ENCODE assay signal across 12 cellular contexts in genomic region chr4:24067781-24068193, GRCh38.
DNase-seq lines count a peak whose midpoint lies in the region; ATAC-seq, FAIRE-seq and TF ChIP-seq lines count a peak whose summit lies in the region.
"Had no signal": no experiment of that assay in that cellular context is flagged by ENCODE, and none has a peak within 500 bp of the region (broad histone marks: within the 10 kb centered on the region; RNA-seq: fewer than 3 reads in every experiment).

No MANE protein-coding gene starts in this region.

- H3K27me3 ChIP-seq in BJ (ENCODE audit: control insufficient read depth, insufficient read depth, low read length) (no peaks in the 10 kb centered on the region), left lung (no peaks in the 10 kb centered on the region), lower lobe of right lung (ENCODE audit: low read depth) (no peaks in the 10 kb centered on the region)

- H3K36me3 ChIP-seq in BJ (ENCODE audit: control insufficient read depth, insufficient read depth, low read length) (no peaks in the 10 kb centered on the region), left lung (no peaks in the 10 kb centered on the region), lower lobe of right lung (no peaks in the 10 kb centered on the region)

- POLR2A ChIA-PET in BJ (lab: Charles Lee) = no interaction called here

- intact Hi-C loops in left lung (cut with DNase I) (no loop called here), lower lobe of right lung (cut with DNase I) (no loop called here)

- no peak overlapping the region for H3K27ac ChIP-seq in left lung
- H3K27ac ChIP-seq in lower lobe of right lung = no peak overlapping the region

- CTCF ChIA-PET in BJ (lab: Yijun Ruan, JAX) = interaction anchor here (1.4 to 1.5 kb wide), 2 partner anchors 15 to 139 kb away, joined by 3 to 5 read pairs; no protein-coding TSS in a partner anchor

- FAIRE-seq in D721Med (lab: Jason Lieb, UNC) = no peak

- peak; percentile 20 for DNase-seq in BJ (ENCODE audit: low read depth)
- DNase-seq in NCI-H2196 treated with DMSO at 0.1 percent for 48 hours (lab: John Stamatoyannopoulos, UW; ENCODE audit: unreplicated experiment) = peak; percentile 57
- DNase-seq in cerebellar nuclear complex (lab: John Stamatoyannopoulos, UW) = peak; percentile 24 to 41
- no peak for DNase-seq in left lung
- no peak for DNase-seq in lower lobe of right lung
- no peak for DNase-seq in D721Med (ENCODE audit: insufficient read length, low spot score)
- no peak for DNase-seq in activated CD4-positive, alpha-beta T cell treated with anti-CD3 and anti-CD28 coated beads for 1 hour
- DNase-seq: activated T-cell treated with anti-CD3 and anti-CD28 coated beads, Interleukin-2, amount 50 U/mL, for 24 hours; naive B cell; NCI-H1417 treated with DMSO at 0.1 percent for 48 hours; T-cell had no signal

- H3K4me1 ChIP-seq in left lung (no peaks in the 10 kb centered on the region), lower lobe of right lung (no peaks in the 10 kb centered on the region)

- ATAC-seq in left lung (peak; percentile 50), lower lobe of right lung (no peak), HG03108 (IDR thresholded peaks at IDR 0.05; ENCODE audit: unreplicated experiment) (no peak)
- ATAC-seq: T-cell had no signal

- no peak overlapping the region for H3K4me3 ChIP-seq in BJ (ENCODE audit: low read depth, low read length)
- H3K4me3 ChIP-seq in left lung = no peak overlapping the region
- H3K4me3 ChIP-seq in lower lobe of right lung = no peak overlapping the region

- TF ChIP-seq CTCF in BJ (IDR thresholded peaks at IDR 0.05; ENCODE audit: insufficient read depth, low read depth, low read length) (no peak), left lung (IDR thresholded peaks at IDR 0.05) (no peak), lower lobe of right lung (IDR thresholded peaks at IDR 0.05) (no peak), D721Med (IDR thresholded peaks at IDR 0.05; ENCODE audit: insufficient read depth, missing control alignments) (no peak)

- H3K9me3 ChIP-seq in left lung (no peaks in the 10 kb centered on the region), lower lobe of right lung (no peaks in the 10 kb centered on the region)

Comparison
In these comparisons a context has a peak if more than half of its experiments do, and no peak if none do; other contexts are left out.
1. DNase-seq: peak in BJ (single experiment), NCI-H2196 treated with DMSO at 0.1 percent for 48 hours (single experiment) and cerebellar nuclear complex (2 of 2); none in left lung (0 of 2), lower lobe of right lung (single experiment), D721Med (single experiment) and activated CD4-positive, alpha-beta T cell treated with anti-CD3 and anti-CD28 coated beads for 1 hour (single experiment).